ENCODE assay signal across 13 cellular contexts in genomic region chr1:159121526-159121925, GRCh38. TPM values are rescaled to one million over a fixed set of nuclear protein-coding genes. Genes with fewer than 3 reads are reported as not detected.
DNase-seq lines count a peak whose midpoint lies in the region; ATAC-seq and TF ChIP-seq lines count a peak whose summit lies in the region.
"Had no signal": no experiment of that assay in that cellular context is flagged by ENCODE, and none has a peak within 500 bp of the region (broad histone marks: within the 10 kb centered on the region; RNA-seq: fewer than 3 reads in every experiment).

No MANE protein-coding gene starts in this region.

- WGBS in esophagus muscularis mucosa = 79% methylated on average over 1 of the region's 1 CpG

- peaks cover 32% of the 10 kb centered on the region for H3K27me3 Mint-ChIP-seq in activated CD4-positive, alpha-beta T cell treated with anti-CD3 and anti-CD28 coated beads, Interleukin-2, amount 10 ng/mL, durations not matched to agents 24 days and 14 days

- no peak for DNase-seq in activated CD4-positive, alpha-beta T cell treated with anti-CD3 and anti-CD28 coated beads, Interleukin-2, amount 10 ng/mL, durations not matched to agents 24 days and 14 days
- DNase-seq in activated CD4-positive, alpha-beta T cell treated with anti-CD3 and anti-CD28 coated beads, Interleukin-2, amount 50 U/mL, for 48 hours = no peak
- DNase-seq in esophagus muscularis mucosa (ENCODE audit: extremely low spot score) = no peak
- DNase-seq in kidney glomerular epithelial cell (lab: John Stamatoyannopoulos, UW) = no peak
- no peak for DNase-seq in Kasumi-1 (lab: John Stamatoyannopoulos, UW)
- DNase-seq: body of pancreas; erythroblast; naive B cell; stimulated activated CD8-positive, alpha-beta memory T cell treated with anti-CD3 and anti-CD28 coated beads, Interleukin-4, amount 100 ng/mL, for 48 hours had no signal

- no peaks in the 10 kb centered on the region for H3K4me1 Mint-ChIP-seq in activated CD4-positive, alpha-beta T cell treated with anti-CD3 and anti-CD28 coated beads, Interleukin-2, amount 10 ng/mL, durations not matched to agents 24 days and 14 days
- H3K4me1 Mint-ChIP-seq: naive B cell had no signal

- H4K20me1 ChIP-seq in OCI-LY3 (ENCODE audit: insufficient read depth, low read length) = no peaks in the 10 kb centered on the region

- no peak for TF ChIP-seq POLR2A in esophagus muscularis mucosa (IDR thresholded peaks at IDR 0.05; ENCODE audit: low read depth)

- intact Hi-C loops in activated CD4-positive, alpha-beta T cell treated with anti-CD3 and anti-CD28 coated beads, Interleukin-2, amount 10 ng/mL, durations not matched to agents 24 days and 14 days (cut with micrococcal nuclease) = no loop called here
- intact Hi-C loops in esophagus muscularis mucosa (cut with DNase I) = no loop called here

- H3K4me3 Mint-ChIP-seq in activated CD4-positive, alpha-beta T cell treated with anti-CD3 and anti-CD28 coated beads, Interleukin-2, amount 10 ng/mL, durations not matched to agents 24 days and 14 days = no peak overlapping the region
- H3K4me3 Mint-ChIP-seq: naive B cell had no signal

- no peaks in the 10 kb centered on the region for H3K36me3 ChIP-seq in OCI-LY3 (replicated peaks; ENCODE audit: low read depth, low read length)
- H3K36me3 ChIP-seq in esophagus muscularis mucosa = no peaks in the 10 kb centered on the region

- peaks cover 61% of the 10 kb centered on the region for H3K4me1 ChIP-seq in OCI-LY3 (ENCODE audit: low read length)
- no peaks in the 10 kb centered on the region for H3K4me1 ChIP-seq in esophagus muscularis mucosa
- H3K4me1 ChIP-seq: body of pancreas had no signal

- peak; percentile 53 for ATAC-seq in GM21423 (IDR thresholded peaks at IDR 0.05; ENCODE audit: unreplicated experiment)
- peak; percentile 76 for ATAC-seq in HG03064 (IDR thresholded peaks at IDR 0.05; ENCODE audit: low read depth, unreplicated experiment)
- ATAC-seq: body of pancreas, K562 had no signal

- peak overlapping the region; percentile 57 for H3K4me3 ChIP-seq in OCI-LY3 (ENCODE audit: low read length)
- H3K4me3 ChIP-seq in esophagus muscularis mucosa = no peak overlapping the region
- H3K4me3 ChIP-seq: body of pancreas, K562 had no signal

- peak overlapping the region; percentile 75 for H3K4me2 ChIP-seq in OCI-LY3 (ENCODE audit: low read length)

- H3K36me3 Mint-ChIP-seq in activated CD4-positive, alpha-beta T cell treated with anti-CD3 and anti-CD28 coated beads, Interleukin-2, amount 10 ng/mL, durations not matched to agents 24 days and 14 days (ENCODE audit: low read depth) = no peaks in the 10 kb centered on the region

- H2AFZ ChIP-seq in OCI-LY3 (ENCODE audit: low read depth, low read length) = no peak overlapping the region

- no peaks in the 10 kb centered on the region for H3K79me2 ChIP-seq in OCI-LY3 (ENCODE audit: low read length)

- H3K9me3 Mint-ChIP-seq in activated CD4-positive, alpha-beta T cell treated with anti-CD3 and anti-CD28 coated beads, Interleukin-2, amount 10 ng/mL, durations not matched to agents 24 days and 14 days = no peaks in the 10 kb centered on the region

- H3K9me3 ChIP-seq in OCI-LY3 (ENCODE audit: insufficient read depth, low read length) (no peaks in the 10 kb centered on the region), esophagus muscularis mucosa (no peaks in the 10 kb centered on the region)
- H3K9me3 ChIP-seq: body of pancreas had no signal

- H3K27ac Mint-ChIP-seq in activated CD4-positive, alpha-beta T cell treated with anti-CD3 and anti-CD28 coated beads, Interleukin-2, amount 10 ng/mL, durations not matched to agents 24 days and 14 days = peak overlapping the region; percentile 17
- H3K27ac Mint-ChIP-seq: naive B cell had no signal

- peak overlapping the region; percentile 61 for H3K9ac ChIP-seq in OCI-LY3 (ENCODE audit: low read length)

- H3K27me3 ChIP-seq in OCI-LY3 (ENCODE audit: low read depth, low read length) (no peaks in the 10 kb centered on the region), esophagus muscularis mucosa (peaks cover 0 to 11% (median 0%) of the 10 kb centered on the region in 4 donors)
- H3K27me3 ChIP-seq: body of pancreas had no signal

- H3K27ac ChIP-seq in OCI-LY3 (ENCODE audit: low read length) (peak overlapping the region; percentile 91), esophagus muscularis mucosa (replicated peaks in 1 of 4) (no peak overlapping the region)
- H3K27ac ChIP-seq: body of pancreas had no signal

- TF ChIP-seq EP300 in esophagus muscularis mucosa (IDR thresholded peaks at IDR 0.05) = no peak

- TF ChIP-seq CTCF in OCI-LY3 (IDR thresholded peaks at IDR 0.05; ENCODE audit: low read depth, low read length) = peak; percentile 22; the same call in 1 of the 2 replicates
- no peak for TF ChIP-seq CTCF in esophagus muscularis mucosa (IDR thresholded peaks at IDR 0.05)

RNA-seq across cellular contexts. Expression of gene AIM2, which starts 45.0 kb away (rescaled TPM):
- 75.9 and 80.1 TPM in 2 replicates for total RNA-seq in activated CD4-positive, alpha-beta T cell treated with anti-CD3 and anti-CD28 coated beads, Interleukin-2, amount 10 ng/mL, durations not matched to agents 24 days and 14 days
- total RNA-seq in esophagus muscularis mucosa = under 1 TPM in 2 of 4 donors, not detected in 2; 0.32 to 0.50 TPM
- total RNA-seq: body of pancreas had no signal

RNA-seq across cellular contexts. Expression of gene CADM3, which starts 49.9 kb away (rescaled TPM):
- not detected in 2 replicates for total RNA-seq in activated CD4-positive, alpha-beta T cell treated with anti-CD3 and anti-CD28 coated beads, Interleukin-2, amount 10 ng/mL, durations not matched to agents 24 days and 14 days
- 10 to 100 TPM; 10.8 to 24.7 (median 20.4) TPM for total RNA-seq in esophagus muscularis mucosa
- total RNA-seq: K562 had no signal

Comparison
In these comparisons a context has a peak if more than half of its experiments do, and no peak if none do; other contexts are left out.
1. RNA of gene AIM2, which starts 45.0 kb away (total RNA-seq): 75.9 to 80.1 TPM in activated CD4-positive, alpha-beta T cell treated with anti-CD3 and anti-CD28 coated beads, Interleukin-2, amount 10 ng/mL, durations not matched to agents 24 days and 14 days; 0.32 to 0.50 TPM in esophagus muscularis mucosa; every median in the first group is over 10 times any median in the second.
2. RNA of gene CADM3, which starts 49.9 kb away (total RNA-seq): 10.8 to 24.7 TPM in esophagus muscularis mucosa; not detected in activated CD4-positive, alpha-beta T cell treated with anti-CD3 and anti-CD28 coated beads, Interleukin-2, amount 10 ng/mL, durations not matched to agents 24 days and 14 days; every median in the first group is over 10 times any median in the second.